Comparison of ENCODE assay signal across 26 cellular contexts in the genomic region with DNA sequence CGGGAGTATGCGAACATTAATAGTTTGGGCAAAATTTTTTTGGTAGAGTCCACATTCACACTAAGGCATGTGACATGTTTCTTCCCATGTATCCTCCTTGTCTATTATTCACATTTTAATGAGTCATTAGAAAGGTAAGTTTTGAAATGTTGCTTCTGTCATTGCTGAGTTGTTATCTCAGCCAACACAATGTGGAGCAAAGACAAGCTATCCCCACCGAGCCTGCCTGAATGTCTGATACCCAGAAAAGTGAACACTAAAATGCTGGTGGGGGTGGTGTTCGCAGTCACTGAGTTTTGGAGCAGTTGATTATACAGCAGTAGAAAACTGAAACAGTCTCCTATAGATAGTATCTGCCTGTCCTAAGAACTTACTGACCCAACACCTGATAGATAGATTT.
DNase-seq lines count a peak whose midpoint lies in the region; ATAC-seq, FAIRE-seq and TF ChIP-seq lines count a peak whose summit lies in the region.
"Had no signal": no experiment of that assay in that cellular context is flagged by ENCODE, and none has a peak within 500 bp of the region (broad histone marks: within the 10 kb centered on the region; RNA-seq: fewer than 3 reads in every experiment).

No MANE protein-coding gene starts in this region.

- H3K27ac Mint-ChIP-seq in endodermal cell, result peak overlapping the region; percentile 48
- H3K27ac Mint-ChIP-seq: CD8-positive, alpha-beta memory T cell had no signal

- H3K9me3 ChIP-seq in K562 (replicated peaks; ENCODE audit: control insufficient read depth, insufficient read depth, low read depth, low read length), result no peaks in the 10 kb centered on the region
- no peaks in the 10 kb centered on the region for H3K9me3 ChIP-seq in endodermal cell (ENCODE audit: control insufficient read depth, low read length)
- H3K9me3 ChIP-seq in gastrocnemius medialis, result no peaks in the 10 kb centered on the region
- H3K9me3 ChIP-seq: BE2C had no signal

- no peak; the same call in 1 of the 2 replicates for TF ChIP-seq EP300 in K562 (IDR thresholded peaks at IDR 0.05; ENCODE audit: low read length)

- H3K9me3 Mint-ChIP-seq in endodermal cell, result peaks cover 3% of the 10 kb centered on the region
- H3K9me3 Mint-ChIP-seq: CD8-positive, alpha-beta memory T cell had no signal

- H3K27ac ChIP-seq in K562 (ENCODE audit: extremely low read depth, low read depth, low read length) (no peak overlapping the region; the same call in 1 of the 3 replicates), endodermal cell (ENCODE audit: low read depth, low read length) (no peak overlapping the region), gastrocnemius medialis (no peak overlapping the region)
- H3K27ac ChIP-seq: BLaER1 had no signal

- ATAC-seq in K562, result peak; percentile 90
- ATAC-seq in gastrocnemius medialis, result no peak
- ATAC-seq: GM12878 had no signal

- no peak for TF ChIP-seq POLR2A in K562 (conservative IDR thresholded peaks at IDR 0.05)
- no peak for TF ChIP-seq POLR2A in erythroblast (IDR thresholded peaks at IDR 0.05; ENCODE audit: low read length)
- TF ChIP-seq POLR2A in gastrocnemius medialis (IDR thresholded peaks at IDR 0.05), result no peak

- H3K27me3 ChIP-seq in K562 (ENCODE audit: control insufficient read depth in 2 of 2, insufficient read depth in 2 of 2, low read length in 2 of 2), result no peaks in the 10 kb centered on the region
- no peaks in the 10 kb centered on the region for H3K27me3 ChIP-seq in endodermal cell (ENCODE audit: control insufficient read depth, insufficient read depth, low read length, poor library complexity, severe bottlenecking)
- no peaks in the 10 kb centered on the region for H3K27me3 ChIP-seq in gastrocnemius medialis
- H3K27me3 ChIP-seq: BE2C, BLaER1 had no signal

- DNase-seq in K562 (ENCODE audit: extremely low read depth in 1 of 4, low spot score in 3 of 4) (peak in 3 of 4 experiments; percentile 20 to 72 (median 46)), endodermal cell (no peak), erythroblast (lab: John Stamatoyannopoulos, UW) (peak; percentile 48 to 83), glomerular visceral epithelial cell (ENCODE audit: extremely low spot score) (no peak), gastrocnemius medialis (no peak), mucosa of gallbladder (ENCODE audit: low spot score) (no peak)
- DNase-seq: 8988T; ACHN; BE2C; C1 segment of cervical spinal cord; CD4-positive, alpha-beta memory T cell; CD4-positive, CD25-positive, alpha-beta regulatory T cell; CD8-positive, alpha-beta memory T cell; COR-L47; DMS 273 treated with DMSO at 0.1 percent for 48 hours; DMS153; DMS53; DMS79; DND-41; EL; GDM1 had no signal

- H3K4me3 ChIP-seq in K562 (no peak overlapping the region), endodermal cell (ENCODE audit: low read length) (no peak overlapping the region), gastrocnemius medialis (no peak overlapping the region)
- H3K4me3 ChIP-seq: BLaER1, GM12878 had no signal

- CTCF ChIA-PET in K562 (lab: Yijun Ruan, JAX; ENCODE audit: low intra/inter-chr PET ratio), result no interaction called here

- no peaks in the 10 kb centered on the region for H3K9me1 ChIP-seq in K562 (ENCODE audit: control insufficient read depth, insufficient read depth, low read length)

- WGBS in K562 (ENCODE audit: insufficient coverage, low coverage, missing lambda C conversion rate), result 56% methylated on average over 4 of the region's 4 CpGs
- WGBS in endodermal cell (ENCODE audit: insufficient coverage in 1 of 2, insufficient read length in 1 of 2), 2 experiments, result 83 to 92% methylated on average over 1 to 4 of the region's 4 CpGs

- 0 out of 2 replicates have a peak overlapping the region, but pooled peaks have one; percentile 36 for H2AFZ ChIP-seq in K562 (ENCODE audit: low read depth, low read length)

- H3K27me3 Mint-ChIP-seq in endodermal cell (ENCODE audit: insufficient read depth), result no peaks in the 10 kb centered on the region
- H3K27me3 Mint-ChIP-seq: CD4-positive, alpha-beta memory T cell; CD4-positive, CD25-positive, alpha-beta regulatory T cell; CD8-positive, alpha-beta memory T cell had no signal

- no peak overlapping the region for H3K9ac ChIP-seq in K562 (ENCODE audit: insufficient read depth in 1 of 2, low read depth in 2 of 2, low read length in 2 of 2)
- H3K9ac ChIP-seq in endodermal cell (ENCODE audit: extremely low read depth, low read length, poor library complexity, severe bottlenecking), result no peak overlapping the region
- H3K9ac ChIP-seq: BLaER1 had no signal

- H3K79me2 ChIP-seq in K562 (ENCODE audit: control insufficient read depth, insufficient read depth, low read length), result no peaks in the 10 kb centered on the region

- H3K4me1 ChIP-seq in K562 (replicated peaks in 1 of 2; ENCODE audit: control insufficient read depth in 2 of 2, insufficient read depth in 2 of 2, low read length in 2 of 2) (peaks cover 0 to 8% of the 10 kb centered on the region in 2 experiments; a peak in 2 of 5 replicates), endodermal cell (ENCODE audit: control insufficient read depth, insufficient read depth, low read length) (peaks cover 5% of the 10 kb centered on the region), gastrocnemius medialis (no peaks in the 10 kb centered on the region)
- H3K4me1 ChIP-seq: BE2C, BLaER1 had no signal

- 0 out of 2 replicates have a peak overlapping the region, but pooled peaks have one; percentile 6 for H3K4me2 ChIP-seq in K562 (ENCODE audit: insufficient read depth, low read length)
- H3K4me2 ChIP-seq: BLaER1 had no signal

- in situ Hi-C loops in K562 (cut with MboI) (no loop called here), gastrocnemius medialis (cut with MboI; ENCODE audit: low sequenced_read_pairs in 4 of 4) (no loop called here)

- H3K36me3 ChIP-seq in K562 (ENCODE audit: control insufficient read depth, insufficient read depth, low read length), result peaks cover 26% of the 10 kb centered on the region; the same call in 2 of the 3 replicates
- H3K36me3 ChIP-seq in endodermal cell (ENCODE audit: control insufficient read depth, insufficient read depth, low read length), result peaks cover 22% of the 10 kb centered on the region
- peaks cover 0 to 45% of the 10 kb centered on the region in 2 donors for H3K36me3 ChIP-seq in gastrocnemius medialis
- H3K36me3 ChIP-seq: BE2C had no signal

- no peaks in the 10 kb centered on the region for H4K20me1 ChIP-seq in K562 (replicated peaks; ENCODE audit: control insufficient read depth, insufficient read depth, low read length)
- H4K20me1 ChIP-seq: BLaER1 had no signal

- intact Hi-C loops in K562 (cut with micrococcal nuclease) (no loop called here), gastrocnemius medialis (cut with DNase I; ENCODE audit: low total_unique reads) (no loop called here)

- TF ChIP-seq RAD21 in K562 (CRISPR knock-in tag; conservative IDR thresholded peaks at IDR 0.05 in 1 of 2, IDR thresholded peaks at IDR 0.05 in 1 of 2), result no peak

- BruUV-seq in K562 (replicated peaks; lab: Mats Ljungman, UMichigan), result no TSS peak

- FAIRE-seq in K562 (lab: Jason Lieb, UNC), result peak; percentile 60
- FAIRE-seq: A204.1, GM12878, GM19239 had no signal

- H3K4me3 Mint-ChIP-seq in endodermal cell, result no peak overlapping the region
- H3K4me3 Mint-ChIP-seq: CD14-positive monocyte; CD4-positive, alpha-beta memory T cell; CD4-positive, CD25-positive, alpha-beta regulatory T cell; CD8-positive, alpha-beta memory T cell had no signal

- H3K4me1 Mint-ChIP-seq in endodermal cell, result peaks cover 24% of the 10 kb centered on the region
- H3K4me1 Mint-ChIP-seq: CD14-positive monocyte had no signal

- POLR2A ChIA-PET in K562 (lab: Yijun Ruan, JAX), result interaction anchor here (1.6 kb wide), 1 partner anchor 9 kb away, joined by 6 read pairs; no protein-coding TSS in a partner anchor

- TF ChIP-seq CTCF in K562 (IDR thresholded peaks at IDR 0.05 in 2 of 3, conservative IDR thresholded peaks at IDR 0.05 in 1 of 3; ENCODE audit: insufficient read depth in 2 of 3, low read depth in 1 of 3, low read length in 3 of 3) (no peak), endodermal cell (conservative IDR thresholded peaks at IDR 0.05) (no peak), gastrocnemius medialis (IDR thresholded peaks at IDR 0.05 in 4 of 5, conservative IDR thresholded peaks at IDR 0.05 in 1 of 5) (no peak)

- peaks cover 47% of the 10 kb centered on the region for H3K36me3 Mint-ChIP-seq in endodermal cell (ENCODE audit: low read depth)

TF ChIP-seq in K562, 482 proteins besides CTCF, POLR2A, EP300 and RAD21 (continues in another document):
- peak; percentile 17; the same call in 1 of the 2 replicates for TF ChIP-seq STAT5A (IDR thresholded peaks at IDR 0.05; ENCODE audit: borderline replicate concordance, low read length)
- no peak for TF ChIP-seq ZFX (CRISPR knock-in tag; IDR thresholded peaks at IDR 0.05)
- peak; percentile 22; the same call in 1 of the 2 replicates for TF ChIP-seq MAFF (IDR thresholded peaks at IDR 0.05; ENCODE audit: low read length)
- TF ChIP-seq CEBPB (tag; IDR thresholded peaks at IDR 0.05), result 0 out of 2 replicates have a peak, but pooled peaks have one; percentile 9
- TF ChIP-seq TCF3 (CRISPR knock-in tag; IDR thresholded peaks at IDR 0.05), result peak; percentile 76
- peak; percentile 78 for TF ChIP-seq CBFA2T3 (IDR thresholded peaks at IDR 0.05)
- peak; percentile 80 for TF ChIP-seq DPF2 (IDR thresholded peaks at IDR 0.05)
- peak; percentile 81 for TF ChIP-seq ARID1B (IDR thresholded peaks at IDR 0.05)
- no peak for TF ChIP-seq MAFK (IDR thresholded peaks at IDR 0.05; ENCODE audit: low read length)
- TF ChIP-seq MEIS2 (IDR thresholded peaks at IDR 0.05; ENCODE audit: partially characterized antibody), result peak; percentile 44
- TF ChIP-seq, protein P1, sequence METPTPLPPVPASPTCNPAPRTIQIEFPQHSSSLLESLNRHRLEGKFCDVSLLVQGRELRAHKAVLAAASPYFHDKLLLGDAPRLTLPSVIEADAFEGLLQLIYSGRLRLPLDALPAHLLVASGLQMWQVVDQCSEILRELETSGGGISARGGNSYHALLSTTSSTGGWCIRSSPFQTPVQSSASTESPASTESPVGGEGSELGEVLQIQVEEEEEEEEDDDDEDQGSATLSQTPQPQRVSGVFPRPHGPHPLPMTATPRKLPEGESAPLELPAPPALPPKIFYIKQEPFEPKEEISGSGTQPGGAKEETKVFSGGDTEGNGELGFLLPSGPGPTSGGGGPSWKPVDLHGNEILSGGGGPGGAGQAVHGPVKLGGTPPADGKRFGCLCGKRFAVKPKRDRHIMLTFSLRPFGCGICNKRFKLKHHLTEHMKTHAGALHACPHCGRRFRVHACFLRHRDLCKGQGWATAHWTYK (CRISPR knock-in tag; IDR thresholded peaks at IDR 0.05), result no peak
- TF ChIP-seq TCFL5 (CRISPR knock-in tag; conservative IDR thresholded peaks at IDR 0.05), result no peak
- TF ChIP-seq ZNF316 (IDR thresholded peaks at IDR 0.05), result peak; percentile 31; the same call in 1 of the 2 replicates
- TF ChIP-seq SMARCE1 (IDR thresholded peaks at IDR 0.05), result peak; percentile 28; the same call in 1 of the 2 replicates
- no peak for TF ChIP-seq PYGO2 (tag; IDR thresholded peaks at IDR 0.05)
- TF ChIP-seq SRSF3 (IDR thresholded peaks at IDR 0.05; ENCODE audit: insufficient read depth, low read length), result no peak

Comparison
In these comparisons a context has a peak if more than half of its experiments do, and no peak if none do; other contexts are left out.
1. DNase-seq: peak in K562 (3 of 4) and erythroblast (2 of 2); none in endodermal cell (single experiment), glomerular visceral epithelial cell (single experiment), gastrocnemius medialis (0 of 2) and mucosa of gallbladder (single experiment).